ENCODE assay signal across 11 cellular contexts in genomic region chr6:77666340-77666739, GRCh38. TPM values are rescaled to one million over a fixed set of nuclear protein-coding genes. Genes with fewer than 3 reads are reported as not detected.
"Had no signal": no experiment of that assay in that cellular context is flagged by ENCODE, and none has a peak within 500 bp of the region (broad histone marks: within the 10 kb centered on the region; RNA-seq: fewer than 3 reads in every experiment).

No MANE protein-coding gene starts in this region.

- H3K27ac ChIP-seq: GM23248 had no signal

- H3K36me3 ChIP-seq: HAP-1 had no signal

- H3K4me1 ChIP-seq: HAP-1 had no signal

- DNase-seq: GM23248, GOT3, H7, H9, HCEC 1CT, HFFc6 had no signal

- H3K9me3 ChIP-seq: HAP-1 had no signal

- H3K4me2 ChIP-seq: GM23338 had no signal

- H2AFZ ChIP-seq: GM23248, GM23338 had no signal

- H3K4me3 ChIP-seq: GM23248, GM23338, HAP-1 had no signal

- H3K9ac ChIP-seq: GM23248 had no signal

- H3K9me3 Mint-ChIP-seq: GM23338, H9 had no signal

- H3K27ac Mint-ChIP-seq: GM23338, H9, HFFc6 had no signal

- FAIRE-seq: H1, H54 had no signal

- ATAC-seq: GM23338, HCT116 had no signal

- H3K4me3 Mint-ChIP-seq: GM23338, H9, HFFc6 had no signal

RNA-seq across cellular contexts. Expression of gene MEI4, which starts 13.5 kb away (rescaled TPM):
- total RNA-seq: GM23248, HFFc6 had no signal
